ENCODE assay signal across 1 cellular context in the genomic region with DNA sequence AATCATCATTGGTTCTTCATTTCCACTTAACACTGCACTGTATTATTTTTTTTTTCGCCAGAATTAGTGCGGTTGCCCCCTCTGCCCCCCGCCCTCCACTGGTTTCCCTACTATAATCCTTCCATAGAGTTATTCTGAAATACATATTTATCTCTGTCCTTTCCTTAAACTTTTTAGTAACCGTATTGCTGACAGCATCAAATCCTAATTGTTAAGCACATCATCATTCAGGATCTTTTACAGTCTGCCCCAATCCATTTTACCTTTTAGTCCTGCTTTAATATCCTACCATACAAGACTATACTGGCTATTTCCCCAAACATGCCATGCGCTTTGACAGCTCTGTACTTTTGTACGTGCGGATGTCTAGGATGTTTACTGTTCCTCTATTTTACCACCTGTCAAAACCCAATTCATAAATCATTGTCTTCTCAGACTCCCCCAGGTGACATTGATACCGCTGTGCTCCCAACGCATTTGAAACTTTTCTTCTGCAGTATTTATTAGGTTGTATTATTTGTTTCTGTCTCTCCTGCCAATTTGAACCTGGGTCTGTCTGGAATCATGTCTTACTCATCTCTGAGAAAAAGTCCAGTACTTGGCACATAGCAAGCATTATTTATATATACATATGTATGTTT.
TF ChIP-seq lines count a peak whose summit lies in the region.

No MANE protein-coding gene starts in this region.

TF ChIP-seq in GM12878, 131 proteins besides CTCF, POLR2A, EP300 and RAD21 (continued from another document):
- TF ChIP-seq PKNOX1 (IDR thresholded peaks at IDR 0.05) (peak; percentile 85), MAX (IDR thresholded peaks at IDR 0.05; ENCODE audit: low read depth, low read length) (peak; percentile 70; the same call in 1 of the 2 replicates), IKZF2 (IDR thresholded peaks at IDR 0.05) (peak in 1 of 2 experiments; percentile 17; a peak in 1 of 4 replicates), ZBTB33 (IDR thresholded peaks at IDR 0.05) (no peak), SIN3A (IDR thresholded peaks at IDR 0.05; ENCODE audit: low read depth, low read length) (peak; percentile 71; the same call in 1 of the 2 replicates), SPI1 (IDR thresholded peaks at IDR 0.05; ENCODE audit: borderline replicate concordance, insufficient read depth, low read depth, low read length) (peak; percentile 64; the same call in 1 of the 2 replicates), ZBTB4 (CRISPR knock-in tag; IDR thresholded peaks at IDR 0.05) (no peak), RELA (IDR thresholded peaks at IDR 0.05; ENCODE audit: borderline replicate concordance, partially characterized antibody) (no peak), MXI1 (IDR thresholded peaks at IDR 0.05; ENCODE audit: low read depth, low read length) (peak; percentile 94)
- TF ChIP-seq, protein P1, sequence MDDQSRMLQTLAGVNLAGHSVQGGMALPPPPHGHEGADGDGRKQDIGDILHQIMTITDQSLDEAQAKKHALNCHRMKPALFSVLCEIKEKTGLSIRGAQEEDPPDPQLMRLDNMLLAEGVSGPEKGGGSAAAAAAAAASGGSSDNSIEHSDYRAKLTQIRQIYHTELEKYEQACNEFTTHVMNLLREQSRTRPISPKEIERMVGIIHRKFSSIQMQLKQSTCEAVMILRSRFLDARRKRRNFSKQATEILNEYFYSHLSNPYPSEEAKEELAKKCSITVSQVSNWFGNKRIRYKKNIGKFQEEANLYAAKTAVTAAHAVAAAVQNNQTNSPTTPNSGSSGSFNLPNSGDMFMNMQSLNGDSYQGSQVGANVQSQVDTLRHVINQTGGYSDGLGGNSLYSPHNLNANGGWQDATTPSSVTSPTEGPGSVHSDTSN (IDR thresholded peaks at IDR 0.05; ENCODE audit: insufficient replicate concordance, low read depth, low read length), result peak; percentile 75
TF ChIP-seq in GM12878: peak in this region for 7.
